20 cellular contexts compared by ENCODE assay signal in genomic region chr5:177233206-177233605, GRCh38.
A peak's percentile ranks its signal among the peaks of the same experiment; 100 is the strongest.
DNase-seq lines count a peak whose midpoint lies in the region; ATAC-seq and TF ChIP-seq lines count a peak whose summit lies in the region.
"Had no signal": no experiment of that assay in that cellular context is flagged by ENCODE, and none has a peak within 500 bp of the region (broad histone marks: within the 10 kb centered on the region; RNA-seq: fewer than 3 reads in every experiment).

No MANE protein-coding gene starts in this region.

- H3K36me3 Mint-ChIP-seq in CD4-positive, alpha-beta T cell (ENCODE audit: low read depth) = peaks cover 79% of the 10 kb centered on the region
- peaks cover 30% of the 10 kb centered on the region for H3K36me3 Mint-ChIP-seq in HFFc6 (ENCODE audit: low read depth)
- peaks cover 13% of the 10 kb centered on the region for H3K36me3 Mint-ChIP-seq in activated naive CD8-positive, alpha-beta T cell treated with anti-CD3 and anti-CD28 coated beads for 36 hours

- CTCF ChIA-PET in CD4-positive, alpha-beta T cell (lab: Charles Lee) = interaction anchor here (0.7 kb wide), 1 partner anchor 27 kb away, joined by 3 read pairs; no protein-coding TSS in a partner anchor

- H3K4me1 Mint-ChIP-seq in CD4-positive, alpha-beta T cell (ENCODE audit: low read depth) = peaks cover 42% of the 10 kb centered on the region
- H3K4me1 Mint-ChIP-seq in HFFc6 (ENCODE audit: low read depth) = peaks cover 40% of the 10 kb centered on the region
- peaks cover 15% of the 10 kb centered on the region for H3K4me1 Mint-ChIP-seq in activated naive CD8-positive, alpha-beta T cell treated with anti-CD3 and anti-CD28 coated beads for 36 hours

- TF ChIP-seq CTCF in CD4-positive, alpha-beta T cell (IDR thresholded peaks at IDR 0.05) = no peak
- TF ChIP-seq CTCF in HFFc6 (IDR thresholded peaks at IDR 0.05) (no peak), omental fat pad (IDR thresholded peaks at IDR 0.05) (no peak)

- POLR2A ChIA-PET in CD4-positive, alpha-beta T cell (lab: Charles Lee) = interaction anchor here (0.6 to 1.9 kb wide), 2 partner anchors 100 to 586 kb away, joined by 3 to 5 read pairs; no protein-coding TSS in a partner anchor

- H3K27ac Mint-ChIP-seq in CD4-positive, alpha-beta T cell = peak overlapping the region; percentile 10
- peak overlapping the region; percentile 83 for H3K27ac Mint-ChIP-seq in HFFc6
- H3K27ac Mint-ChIP-seq in activated naive CD8-positive, alpha-beta T cell treated with anti-CD3 and anti-CD28 coated beads for 36 hours = no peak overlapping the region
- H3K27ac Mint-ChIP-seq: T-helper 17 cell had no signal

- no peak for DNase-seq in CD4-positive, alpha-beta T cell
- DNase-seq in HFFc6 (peak; percentile 85), fibroblast of gingiva (ENCODE audit: low read depth) (peak; percentile 48), omental fat pad (ENCODE audit: low spot score) (no peak), NAMALWA (ENCODE audit: low spot score) (no peak)
- no peak for DNase-seq in activated naive CD8-positive, alpha-beta T cell treated with anti-CD3 and anti-CD28 coated beads for 36 hours
- DNase-seq: ACHN; adrenal gland; CD4-positive, CD25-positive, alpha-beta regulatory T cell; cerebellar nuclear complex; DND-41; immature natural killer cell; NCI-H1694 treated with DMSO at 0.1 percent for 48 hours; NCI-H446 treated with DMSO at 0.1 percent for 48 hours; stimulated activated CD4-positive, alpha-beta T cell treated with anti-CD3 and anti-CD28 coated beads, Interleukin-4, amount 100 ng/mL, for 1 hour; T-helper 17 cell had no signal

- ATAC-seq in CD4-positive, alpha-beta T cell (ENCODE audit: poor library complexity) = no peak
- no peak for ATAC-seq in omental fat pad (ENCODE audit: low FRiP score)
- ATAC-seq in GM18870 (IDR thresholded peaks at IDR 0.05; ENCODE audit: unreplicated experiment) = no peak
- ATAC-seq: T-helper 17 cell, WTC11 had no signal

- no peaks in the 10 kb centered on the region for H3K9me3 ChIP-seq in CD4-positive, alpha-beta T cell (ENCODE audit: control insufficient read depth, low read length)
- H3K9me3 ChIP-seq in muscle layer of duodenum (ENCODE audit: control insufficient read depth in 1 of 2, low read length in 2 of 2) = no peaks in the 10 kb centered on the region
- H3K9me3 ChIP-seq: adrenal gland had no signal

- no peaks in the 10 kb centered on the region for H3K27me3 ChIP-seq in CD4-positive, alpha-beta T cell (ENCODE audit: control insufficient read depth, insufficient read depth, low read length)
- H3K27me3 ChIP-seq in muscle layer of duodenum (ENCODE audit: low read depth, low read length) = no peaks in the 10 kb centered on the region
- H3K27me3 ChIP-seq: adrenal gland had no signal

- H3K4me1 ChIP-seq in muscle layer of duodenum (ENCODE audit: control insufficient read depth in 1 of 2, insufficient read depth in 2 of 2, low read length in 2 of 2) = peaks cover 0 to 12% of the 10 kb centered on the region in 2 donors

- H3K9me3 Mint-ChIP-seq in CD4-positive, alpha-beta T cell = no peaks in the 10 kb centered on the region
- no peaks in the 10 kb centered on the region for H3K9me3 Mint-ChIP-seq in HFFc6
- no peaks in the 10 kb centered on the region for H3K9me3 Mint-ChIP-seq in activated naive CD8-positive, alpha-beta T cell treated with anti-CD3 and anti-CD28 coated beads for 36 hours
- H3K9me3 Mint-ChIP-seq: CD4-positive, CD25-positive, alpha-beta regulatory T cell; immature natural killer cell; WTC11 had no signal

- intact Hi-C loops in CD4-positive, alpha-beta T cell (cut with DNase I, micrococcal nuclease) = no loop called here

- no peaks in the 10 kb centered on the region for H3K27me3 Mint-ChIP-seq in CD4-positive, alpha-beta T cell
- no peaks in the 10 kb centered on the region for H3K27me3 Mint-ChIP-seq in HFFc6 (ENCODE audit: insufficient read depth)
- H3K27me3 Mint-ChIP-seq in activated naive CD8-positive, alpha-beta T cell treated with anti-CD3 and anti-CD28 coated beads for 36 hours = no peaks in the 10 kb centered on the region
- H3K27me3 Mint-ChIP-seq: CD4-positive, CD25-positive, alpha-beta regulatory T cell; T-helper 17 cell had no signal

- no peak overlapping the region for H3K4me3 ChIP-seq in muscle layer of duodenum (ENCODE audit: low read depth in 1 of 2, low read length in 2 of 2)
- H3K4me3 ChIP-seq: adrenal gland had no signal

- H3K4me3 Mint-ChIP-seq in CD4-positive, alpha-beta T cell = no peak overlapping the region
- H3K4me3 Mint-ChIP-seq in HFFc6 = peak overlapping the region; percentile 43
- no peak overlapping the region for H3K4me3 Mint-ChIP-seq in activated naive CD8-positive, alpha-beta T cell treated with anti-CD3 and anti-CD28 coated beads for 36 hours
- H3K4me3 Mint-ChIP-seq: CD4-positive, CD25-positive, alpha-beta regulatory T cell; immature natural killer cell; T-helper 17 cell; WTC11 had no signal

- peaks cover 6 to 22% of the 10 kb centered on the region in 2 donors for H3K36me3 ChIP-seq in muscle layer of duodenum (ENCODE audit: control insufficient read depth in 1 of 2, insufficient read depth in 2 of 2, low read length in 2 of 2)

- H3K27ac ChIP-seq in CD4-positive, alpha-beta T cell (ENCODE audit: low read depth, low read length) = no peak overlapping the region
- peak overlapping the region; percentile 20 for H3K27ac ChIP-seq in muscle layer of duodenum (ENCODE audit: low read length)
- H3K27ac ChIP-seq: adrenal gland, RWPE1 had no signal

Comparison
In these comparisons a context has a peak if more than half of its experiments do, and no peak if none do; other contexts are left out.
1. DNase-seq: peak in HFFc6 (single experiment) and fibroblast of gingiva (single experiment); none in CD4-positive, alpha-beta T cell (0 of 10), omental fat pad (single experiment), NAMALWA (single experiment) and activated naive CD8-positive, alpha-beta T cell treated with anti-CD3 and anti-CD28 coated beads for 36 hours (single experiment).